21 cellular contexts compared by ENCODE assay signal in the genomic region with DNA sequence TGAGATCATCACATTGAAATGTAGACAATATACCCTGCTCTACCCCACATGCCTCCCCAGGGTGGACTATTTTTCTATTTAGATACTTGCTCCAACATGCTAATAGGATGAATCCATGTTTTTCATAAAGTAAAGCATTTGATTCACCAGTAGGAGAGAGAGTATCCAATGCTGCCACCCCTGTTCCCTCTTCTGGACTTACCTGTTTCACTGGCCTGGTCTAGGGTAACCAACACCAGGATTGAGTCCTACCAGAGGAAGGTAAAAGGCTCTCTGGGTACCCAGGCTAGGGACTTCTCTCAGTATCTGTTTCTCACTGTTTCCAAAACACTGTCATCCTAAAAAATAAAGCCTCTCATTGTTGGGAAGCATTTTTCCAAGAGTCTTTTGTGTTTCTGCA. TPM values are rescaled to one million over a fixed set of nuclear protein-coding genes. Genes with fewer than 3 reads are reported as not detected.
A peak's percentile ranks its signal among the peaks of the same experiment; 100 is the strongest.
DNase-seq lines count a peak whose midpoint lies in the region; ATAC-seq and TF ChIP-seq lines count a peak whose summit lies in the region.
"Had no signal": no experiment of that assay in that cellular context is flagged by ENCODE, and none has a peak within 500 bp of the region (broad histone marks: within the 10 kb centered on the region; RNA-seq: fewer than 3 reads in every experiment).

No MANE protein-coding gene starts in this region.

- no peak overlapping the region for H4K12ac ChIP-seq in trophoblast cell (ENCODE audit: low read depth, low read length)

- no peak overlapping the region for H3K23ac ChIP-seq in trophoblast cell (ENCODE audit: low read length)

- BruUV-seq in PC-9 (replicated peaks; lab: Mats Ljungman, UMichigan) (no TSS peak), mammary epithelial cell (replicated peaks; lab: Mats Ljungman, UMichigan) (no TSS peak)

- ATAC-seq in HG03460 (IDR thresholded peaks at IDR 0.05; ENCODE audit: unreplicated experiment) = no peak
- no peak for ATAC-seq in GM19035 (IDR thresholded peaks at IDR 0.05; ENCODE audit: unreplicated experiment)
- ATAC-seq: K562 had no signal

- CTCF ChIA-PET in PC-9 (lab: Charles Lee) (no interaction called here), mammary epithelial cell (lab: Charles Lee; ENCODE audit: low non-redundant PET) (interaction anchor here (0.6 kb wide), 1 partner anchor 1421 kb away, joined by 5 read pairs; no protein-coding TSS in a partner anchor)

- H2AFZ ChIP-seq in PC-9 (no peak overlapping the region), mammary epithelial cell (ENCODE audit: low read depth, low read length) (no peak overlapping the region), trophoblast cell (ENCODE audit: insufficient read depth, low read length, poor library complexity) (no peak overlapping the region)

- H4K20me1 ChIP-seq in PC-9 (ENCODE audit: insufficient read depth) (no peaks in the 10 kb centered on the region), mammary epithelial cell (ENCODE audit: insufficient read depth, low read length) (no peaks in the 10 kb centered on the region)

- H2AK5ac ChIP-seq in trophoblast cell (ENCODE audit: low read length) = no peak overlapping the region

- H2BK120ac ChIP-seq in trophoblast cell (ENCODE audit: insufficient read depth, low read length, poor library complexity) = peak overlapping the region; percentile 47

- no peaks in the 10 kb centered on the region for H3K9me2 ChIP-seq in PC-9 (ENCODE audit: insufficient read depth)

- H3K9ac ChIP-seq in mammary epithelial cell (ENCODE audit: insufficient read depth, low read length) (no peak overlapping the region), trophoblast cell (ENCODE audit: low read length) (no peak overlapping the region)

- intact Hi-C loops in PC-9 (cut with micrococcal nuclease; ENCODE audit: unreplicated experiment) (loop anchor here (2.0 to 10.0 kb wide), 5 partner anchors 37 to 771 kb away; a partner anchor contains a TSS), mammary epithelial cell (cut with micrococcal nuclease) (no loop called here)

- H3K36me3 ChIP-seq in PC-9 (ENCODE audit: low read depth) (no peaks in the 10 kb centered on the region), mammary epithelial cell (ENCODE audit: insufficient read depth, low read length) (no peaks in the 10 kb centered on the region), trophoblast cell (ENCODE audit: control insufficient read depth in 1 of 2, insufficient read depth in 2 of 2, low read length in 2 of 2) (no peaks in the 10 kb centered on the region)
- H3K36me3 ChIP-seq: HAP-1 had no signal

- H3K14ac ChIP-seq in trophoblast cell (ENCODE audit: low read length) = peak overlapping the region; percentile 53

- peaks cover 67% of the 10 kb centered on the region for H3K79me1 ChIP-seq in trophoblast cell (ENCODE audit: low read length)

- peaks cover 88% of the 10 kb centered on the region for H3K4me1 ChIP-seq in PC-9 (replicated peaks; ENCODE audit: insufficient read depth)
- H3K4me1 ChIP-seq in mammary epithelial cell (ENCODE audit: insufficient read depth, low read length) = peaks cover 38% of the 10 kb centered on the region
- peaks cover 40 to 52% of the 10 kb centered on the region in 2 experiments for H3K4me1 ChIP-seq in trophoblast cell (ENCODE audit: control insufficient read depth in 1 of 2, insufficient read depth in 2 of 2, low read length in 2 of 2)
- H3K4me1 ChIP-seq: HAP-1 had no signal

- no peak overlapping the region for H3K18ac ChIP-seq in trophoblast cell (ENCODE audit: low read length)

- H3F3A ChIP-seq in PC-9 (ENCODE audit: insufficient read depth, low read depth) = peaks cover 65% of the 10 kb centered on the region

- TF ChIP-seq CTCF in PC-9 (conservative IDR thresholded peaks at IDR 0.05) (no peak), mammary epithelial cell (conservative IDR thresholded peaks at IDR 0.05 in 1 of 2, IDR thresholded peaks at IDR 0.05 in 1 of 2; ENCODE audit: extremely low read depth in 1 of 2, insufficient read depth in 1 of 2, low read depth in 1 of 2, low read length in 2 of 2) (no peak)

- DNase-seq in HT-29 (ENCODE audit: low spot score) = peak; percentile 50
- DNase-seq in PC-9 = peak in 1 of 2 experiments; percentile 51
- no peak for DNase-seq in mammary epithelial cell
- DNase-seq in trophoblast cell = no peak
- DNase-seq in NCI-H1105 treated with DMSO at 0.1 percent for 48 hours (lab: John Stamatoyannopoulos, UW) = no peak
- DNase-seq in putamen (ENCODE audit: low spot score) = no peak
- DNase-seq: AML-193; Caco-2; CD4-positive, alpha-beta T cell; DMS153; DMS79; GDM1; IMR-90 had no signal

- no peak overlapping the region for H4K8ac ChIP-seq in trophoblast cell (ENCODE audit: low read depth, low read length)

- H3K4ac ChIP-seq in trophoblast cell (ENCODE audit: low read depth, low read length) = no peak overlapping the region

- H3K4me3 ChIP-seq in PC-9 = peak overlapping the region; percentile 8; the same call in 1 of the 2 replicates
- H3K4me3 ChIP-seq in mammary epithelial cell (replicated peaks in 1 of 3; ENCODE audit: insufficient read depth in 1 of 3, low read depth in 2 of 3, low read length in 3 of 3) = no peak overlapping the region
- no peak overlapping the region for H3K4me3 ChIP-seq in trophoblast cell (ENCODE audit: low read depth, low read length)
- H3K4me3 ChIP-seq: HAP-1, K562 had no signal

- POLR2A ChIA-PET in PC-9 (lab: Charles Lee; ENCODE audit: unreplicated experiment) = interaction anchor here (0.6 to 1.2 kb wide), 3 partner anchors 20 to 316 kb away, joined by 3 to 5 read pairs (median 3); no protein-coding TSS in a partner anchor

- H3K27me3 ChIP-seq in PC-9 (ENCODE audit: insufficient read depth, low read depth) (no peaks in the 10 kb centered on the region), mammary epithelial cell (ENCODE audit: insufficient read depth, low read length) (no peaks in the 10 kb centered on the region), trophoblast cell (ENCODE audit: insufficient read depth, low read length) (no peaks in the 10 kb centered on the region)

- H3K4me2 ChIP-seq in PC-9 (peak overlapping the region; percentile 77), mammary epithelial cell (ENCODE audit: insufficient read depth, low read depth, low read length) (no peak overlapping the region), trophoblast cell (ENCODE audit: low read length) (no peak overlapping the region)

- no peaks in the 10 kb centered on the region for H3K9me3 ChIP-seq in PC-9 (ENCODE audit: insufficient read depth, low read depth)
- no peaks in the 10 kb centered on the region for H3K9me3 ChIP-seq in mammary epithelial cell (replicated peaks; ENCODE audit: insufficient read depth, low read length)
- H3K9me3 ChIP-seq in trophoblast cell (ENCODE audit: insufficient read depth, low read depth, low read length) = no peaks in the 10 kb centered on the region
- H3K9me3 ChIP-seq: Caco-2, HAP-1 had no signal

- no peak overlapping the region for H4K91ac ChIP-seq in trophoblast cell (ENCODE audit: low read depth, low read length)

- H3K79me2 ChIP-seq in PC-9 (ENCODE audit: low read depth) (peaks cover 8% of the 10 kb centered on the region; the same call in 1 of the 2 replicates), mammary epithelial cell (ENCODE audit: insufficient read depth, low read length) (no peaks in the 10 kb centered on the region), trophoblast cell (ENCODE audit: control insufficient read depth, insufficient read depth, low read length, poor library complexity) (peaks cover 12% of the 10 kb centered on the region)

- in situ Hi-C loops in mammary epithelial cell (cut with MboI; ENCODE audit: low sequenced_read_pairs in 2 of 2) = no loop called here

- peak overlapping the region; percentile 93 for H2BK12ac ChIP-seq in trophoblast cell (ENCODE audit: low read length)

- H3K27ac ChIP-seq in PC-9 = peak overlapping the region; percentile 96
- H3K27ac ChIP-seq in mammary epithelial cell (ENCODE audit: insufficient read depth, low read depth, low read length) = peak overlapping the region; percentile 43
- H3K27ac ChIP-seq in trophoblast cell (ENCODE audit: low read depth, low read length) = peak overlapping the region; percentile 11
- H3K27ac ChIP-seq: C4-2B, HL-60 had no signal

- H2BK5ac ChIP-seq in trophoblast cell (ENCODE audit: low read depth, low read length, poor library complexity) = no peak overlapping the region

- dilution Hi-C loops in mammary epithelial cell (cut with HindIII; ENCODE audit: low sequenced_read_pairs) = no loop called here

RNA-seq across cellular contexts. Expression of a gene that starts 30.2 kb away (rescaled TPM):
- total RNA-seq in HT-29 (2014; rRNA removed; shearing (Covaris generic)) = 7.4 and 11.0 TPM in 2 replicates
- total RNA-seq in PC-9 (2021) = 2.1 and 5.2 TPM in 2 replicates
- 1 to 10 TPM in 1 of 2 donors, under 1 TPM in 1; 0.28 to 7.2 TPM for total RNA-seq in mammary epithelial cell
- polyA plus RNA-seq in mammary epithelial cell = 0.35 TPM
- not detected for polyA minus RNA-seq in mammary epithelial cell
- 935 and 1,007 TPM in 2 replicates for polyA plus RNA-seq in trophoblast cell (2013)
- total RNA-seq: CD4-positive, alpha-beta T cell; H4; IMR-90; K562 had no signal
- polyA plus RNA-seq: BJ, IMR-90, K562 had no signal

Comparison
In these comparisons a context has a peak if more than half of its experiments do, and no peak if none do; other contexts are left out.
1. H3K27ac ChIP-seq: peak in every context shown above with its lines; median percentile 96 in PC-9; 43 in mammary epithelial cell; 11 in trophoblast cell.